ENCODE assay signal across 15 cellular contexts in genomic region chr4:164023214-164023613, GRCh38.
DNase-seq lines count a peak whose midpoint lies in the region; ATAC-seq and TF ChIP-seq lines count a peak whose summit lies in the region.
"Had no signal": no experiment of that assay in that cellular context is flagged by ENCODE, and none has a peak within 500 bp of the region (broad histone marks: within the 10 kb centered on the region; RNA-seq: fewer than 3 reads in every experiment).

No MANE protein-coding gene starts in this region.

- no peak overlapping the region for H2AK5ac ChIP-seq in mesendoderm (ENCODE audit: low read length)

- TF ChIP-seq POLR2A in spleen (IDR thresholded peaks at IDR 0.05), result no peak

- intact Hi-C loops in OCI-LY7 (cut with micrococcal nuclease; ENCODE audit: unreplicated experiment), result loop anchor here (5.0 kb wide), 1 partner anchor 471 kb away; no protein-coding TSS in a partner anchor
- intact Hi-C loops in spleen (cut with DNase I; ENCODE audit: low total_unique reads), result no loop called here

- no peaks in the 10 kb centered on the region for H3K36me3 ChIP-seq in GM23338 (ENCODE audit: insufficient read depth)
- no peaks in the 10 kb centered on the region for H3K36me3 ChIP-seq in OCI-LY7 (ENCODE audit: insufficient read depth, low read length)
- H3K36me3 ChIP-seq in mesendoderm (ENCODE audit: control insufficient read depth, insufficient read depth, low read length), result no peaks in the 10 kb centered on the region
- no peaks in the 10 kb centered on the region for H3K36me3 ChIP-seq in spleen
- H3K36me3 ChIP-seq: BLaER1 had no signal

- H3K27me3 ChIP-seq in GM23338 (ENCODE audit: insufficient read depth) (no peaks in the 10 kb centered on the region), mesendoderm (ENCODE audit: insufficient read depth, low read length, poor library complexity) (no peaks in the 10 kb centered on the region), spleen (replicated peaks in 1 of 7) (no peaks in the 10 kb centered on the region)
- H3K27me3 ChIP-seq: BLaER1 had no signal

- H3K4me3 ChIP-seq in GM23338 (no peak overlapping the region), OCI-LY7 (ENCODE audit: low read depth, low read length, poor library complexity, severe bottlenecking) (no peak overlapping the region), mesendoderm (ENCODE audit: low read length) (no peak overlapping the region), spleen (no peak overlapping the region)
- H3K4me3 ChIP-seq: BLaER1 had no signal

- no peak overlapping the region for H3K56ac ChIP-seq in mesendoderm (ENCODE audit: low read length)

- DNase-seq in GM23338 (ENCODE audit: low spot score) (peak; percentile 65), OCI-LY7 (ENCODE audit: low spot score) (peak; percentile 19), mesendoderm (peak; percentile 52), spleen (no peak), SIG-M5 (lab: John Stamatoyannopoulos, UW) (no peak)
- DNase-seq in activated naive CD8-positive, alpha-beta T cell treated with anti-CD3 and anti-CD28 coated beads for 36 hours, result no peak
- DNase-seq: HFFc6, hypothalamus, Kasumi-1, NCI-H510A, RPMI8226 had no signal

- POLR2A ChIA-PET in OCI-LY7 (lab: Charles Lee), result interaction anchor here (0.7 to 1.3 kb wide), 2 partner anchors 14 to 1553 kb away, joined by 3 read pairs; no protein-coding TSS in a partner anchor

- H3K23ac ChIP-seq in mesendoderm (ENCODE audit: low read length), result no peak overlapping the region

- peaks cover 1% of the 10 kb centered on the region for H3K27me3 Mint-ChIP-seq in GM23338 (ENCODE audit: insufficient read depth, low read depth, poor library complexity)
- H3K27me3 Mint-ChIP-seq in activated naive CD8-positive, alpha-beta T cell treated with anti-CD3 and anti-CD28 coated beads for 36 hours, result no peaks in the 10 kb centered on the region

- H2BK15ac ChIP-seq in mesendoderm (replicated peaks; ENCODE audit: low read depth), result no peak overlapping the region

- H3K79me1 ChIP-seq in mesendoderm (ENCODE audit: low read length), result no peaks in the 10 kb centered on the region

- no peaks in the 10 kb centered on the region for H3K9me3 ChIP-seq in OCI-LY7 (ENCODE audit: low read length)
- peaks cover 0 to 29% (median 23%) of the 10 kb centered on the region in 8 donors for H3K9me3 ChIP-seq in spleen

- H3K27ac Mint-ChIP-seq in GM23338, result no peak overlapping the region
- no peak overlapping the region for H3K27ac Mint-ChIP-seq in activated naive CD8-positive, alpha-beta T cell treated with anti-CD3 and anti-CD28 coated beads for 36 hours
- H3K27ac Mint-ChIP-seq: HFFc6; T-helper 1 cell treated with Interleukin-12 subunit alpha and Interleukin-12 subunit beta and Interleukin-4 antibody, amounts not matched to agents 30 μg/mL and 1 μg/mL, for 36 hours had no signal

- H3K9me3 Mint-ChIP-seq in GM23338, result peaks cover 26% of the 10 kb centered on the region; the same call in 2 of the 3 replicates
- peaks cover 9% of the 10 kb centered on the region for H3K9me3 Mint-ChIP-seq in activated naive CD8-positive, alpha-beta T cell treated with anti-CD3 and anti-CD28 coated beads for 36 hours

- H2AFZ ChIP-seq in GM23338 (no peak overlapping the region), OCI-LY7 (ENCODE audit: low read length) (no peak overlapping the region)

- no peak overlapping the region for H3K4ac ChIP-seq in mesendoderm (ENCODE audit: low read depth, low read length)

- H4K8ac ChIP-seq in mesendoderm (ENCODE audit: low read depth, low read length), result no peak overlapping the region

- H3K9ac ChIP-seq in mesendoderm (ENCODE audit: low read length), result no peak overlapping the region
- H3K9ac ChIP-seq: BLaER1 had no signal

- no peak overlapping the region for H4K5ac ChIP-seq in mesendoderm (ENCODE audit: low read length)

- ATAC-seq in GM18502 (IDR thresholded peaks at IDR 0.05; ENCODE audit: poor library complexity, unreplicated experiment) (peak; percentile 54), GM23338 (peak; percentile 53)
- ATAC-seq: activated CD4-positive, CD25-positive, alpha-beta regulatory T cell treated with anti-CD3 and anti-CD28 coated beads, Interleukin-2, amount 50 U/mL, for 24 hours had no signal

- H3K36me3 Mint-ChIP-seq in GM23338 (ENCODE audit: low read depth), result peaks cover 16% of the 10 kb centered on the region; the same call in 2 of the 3 replicates
- no peaks in the 10 kb centered on the region for H3K36me3 Mint-ChIP-seq in activated naive CD8-positive, alpha-beta T cell treated with anti-CD3 and anti-CD28 coated beads for 36 hours

- H3K79me2 ChIP-seq in GM23338 (replicated peaks; ENCODE audit: insufficient read depth) (no peaks in the 10 kb centered on the region), OCI-LY7 (ENCODE audit: insufficient read depth, low read depth, low read length) (no peaks in the 10 kb centered on the region), mesendoderm (ENCODE audit: control insufficient read depth, insufficient read depth, low read length) (no peaks in the 10 kb centered on the region)

- no peak overlapping the region for H2BK120ac ChIP-seq in mesendoderm (ENCODE audit: low read depth, low read length)

- no peaks in the 10 kb centered on the region for H3K9me2 ChIP-seq in GM23338 (ENCODE audit: insufficient read depth)
- no peaks in the 10 kb centered on the region for H3K9me2 ChIP-seq in OCI-LY7 (ENCODE audit: insufficient read depth, low read length)

- BruUV-seq in OCI-LY7 (replicated peaks; lab: Mats Ljungman, UMichigan), result no TSS peak

- H3K18ac ChIP-seq in mesendoderm (ENCODE audit: low read length), result no peak overlapping the region

- no peak overlapping the region for H2BK5ac ChIP-seq in mesendoderm (ENCODE audit: low read length)

- no peak overlapping the region for H3K4me2 ChIP-seq in GM23338
- H3K4me2 ChIP-seq in OCI-LY7 (ENCODE audit: low read length), result no peak overlapping the region
- H3K4me2 ChIP-seq in mesendoderm (ENCODE audit: low read length), result no peak overlapping the region
- H3K4me2 ChIP-seq: BLaER1 had no signal

- no peak overlapping the region for H3K27ac ChIP-seq in GM23338 (ENCODE audit: low read depth)
- H3K27ac ChIP-seq in OCI-LY7 (ENCODE audit: low read depth, low read length, poor library complexity, severe bottlenecking), result no peak overlapping the region
- no peak overlapping the region for H3K27ac ChIP-seq in mesendoderm (ENCODE audit: low read depth, low read length)
- H3K27ac ChIP-seq in spleen, result no peak overlapping the region
- H3K27ac ChIP-seq: BLaER1 had no signal

- H3F3A ChIP-seq in GM23338 (replicated peaks; ENCODE audit: low read depth), result no peaks in the 10 kb centered on the region

- peak; percentile 54 to 65 for TF ChIP-seq CTCF in GM23338 (conservative IDR thresholded peaks at IDR 0.05; ENCODE audit: low read depth in 2 of 2)
- peak; percentile 61 for TF ChIP-seq CTCF in OCI-LY7 (conservative IDR thresholded peaks at IDR 0.05; ENCODE audit: low read length)
- TF ChIP-seq CTCF in spleen (IDR thresholded peaks at IDR 0.05 in 8 of 11, conservative IDR thresholded peaks at IDR 0.05 in 3 of 11), result no peak

- H3K4me1 Mint-ChIP-seq in GM23338, result peaks cover 4% of the 10 kb centered on the region; the same call in 1 of the 3 replicates
- no peaks in the 10 kb centered on the region for H3K4me1 Mint-ChIP-seq in activated naive CD8-positive, alpha-beta T cell treated with anti-CD3 and anti-CD28 coated beads for 36 hours

- H4K20me1 ChIP-seq in GM23338 (replicated peaks; ENCODE audit: insufficient read depth), result no peaks in the 10 kb centered on the region
- no peaks in the 10 kb centered on the region for H4K20me1 ChIP-seq in OCI-LY7 (ENCODE audit: insufficient read depth, low read length)
- H4K20me1 ChIP-seq: BLaER1 had no signal

- CTCF ChIA-PET in OCI-LY7 (lab: Charles Lee; ENCODE audit: unreplicated experiment), result no interaction called here

- H3K4me1 ChIP-seq in GM23338 (ENCODE audit: insufficient read depth), result no peaks in the 10 kb centered on the region
- H3K4me1 ChIP-seq in OCI-LY7 (ENCODE audit: insufficient read depth, low read length, poor library complexity, severe bottlenecking), result no peaks in the 10 kb centered on the region
- no peaks in the 10 kb centered on the region for H3K4me1 ChIP-seq in mesendoderm (ENCODE audit: control insufficient read depth, low read depth, low read length)
- no peaks in the 10 kb centered on the region for H3K4me1 ChIP-seq in spleen
- H3K4me1 ChIP-seq: BLaER1 had no signal

- no peak overlapping the region for H3K4me3 Mint-ChIP-seq in GM23338
- H3K4me3 Mint-ChIP-seq in activated naive CD8-positive, alpha-beta T cell treated with anti-CD3 and anti-CD28 coated beads for 36 hours, result no peak overlapping the region
- H3K4me3 Mint-ChIP-seq: HFFc6; T-helper 1 cell treated with Interleukin-12 subunit alpha and Interleukin-12 subunit beta and Interleukin-4 antibody, amounts not matched to agents 30 μg/mL and 1 μg/mL, for 36 hours had no signal

TF ChIP-seq in GM23338, 12 proteins besides CTCF, POLR2A, EP300 and RAD21:
- TF ChIP-seq ZNF331 (CRISPR knock-in tag; IDR thresholded peaks at IDR 0.05; ENCODE audit: low read depth) (no peak), CREB1 (CRISPR knock-in tag; IDR thresholded peaks at IDR 0.05; ENCODE audit: low read depth) (no peak), STAT1 (IDR thresholded peaks at IDR 0.05; ENCODE audit: unreplicated experiment) (no peak), NANOG (IDR thresholded peaks at IDR 0.05; ENCODE audit: borderline replicate concordance) (no peak), ZNF114 (CRISPR knock-in tag; IDR thresholded peaks at IDR 0.05) (no peak), ETS1 (IDR thresholded peaks at IDR 0.05) (no peak)

Comparison
In these comparisons a context has a peak if more than half of its experiments do, and no peak if none do; other contexts are left out.
1. DNase-seq: peak in GM23338 (single experiment), OCI-LY7 (single experiment) and mesendoderm (single experiment); none in activated naive CD8-positive, alpha-beta T cell treated with anti-CD3 and anti-CD28 coated beads for 36 hours (single experiment), spleen (single experiment) and SIG-M5 (single experiment).
2. CTCF ChIP-seq: peak in GM23338 (2 of 2) and OCI-LY7 (single experiment); none in spleen (0 of 11).